8 cellular contexts compared by ENCODE assay signal in the genomic region with DNA sequence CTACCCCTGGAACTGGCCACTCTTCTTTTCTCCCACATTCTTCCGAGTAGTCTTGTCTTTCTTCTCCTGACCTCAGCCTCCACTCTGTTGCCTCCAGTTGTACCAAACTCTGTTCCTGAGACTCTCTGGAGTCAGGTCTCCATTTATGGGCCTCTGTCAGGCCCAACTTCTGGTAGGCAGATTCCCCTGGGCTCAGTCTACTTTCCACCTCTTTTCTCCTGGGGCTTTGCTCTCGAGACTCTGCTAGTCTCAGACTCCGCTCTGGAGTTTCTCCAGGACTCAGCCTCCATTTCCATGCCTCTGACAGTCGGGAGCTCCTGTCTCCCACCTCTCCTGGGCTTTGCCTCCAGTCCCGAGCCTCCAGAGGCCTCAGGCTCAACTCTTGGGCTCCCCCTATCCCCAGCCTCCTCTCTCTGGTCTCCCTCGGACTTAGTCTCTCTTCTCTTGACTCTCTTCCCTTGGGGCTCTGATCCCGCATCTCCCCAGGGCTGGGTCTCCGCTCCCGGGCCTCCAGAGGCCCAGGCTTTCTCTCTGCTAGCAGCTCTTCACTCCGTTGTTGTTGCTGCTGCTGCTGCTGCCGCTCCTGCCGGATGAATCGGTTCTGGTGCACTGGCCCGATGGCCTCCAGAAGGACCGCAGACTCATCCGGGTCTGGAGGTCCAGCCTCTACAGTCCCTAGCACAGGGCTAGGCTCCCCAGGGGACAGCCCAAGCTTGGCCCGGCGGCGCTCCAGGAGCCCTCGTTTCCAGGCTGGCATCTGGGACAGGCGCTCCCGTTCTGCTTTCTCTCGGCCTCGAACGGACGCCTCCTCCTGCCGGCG. TPM values are rescaled to one million over a fixed set of nuclear protein-coding genes. Genes with fewer than 3 reads are reported as not detected.
A peak's percentile ranks its signal among the peaks of the same experiment; 100 is the strongest.
DNase-seq lines count a peak whose midpoint lies in the region; ATAC-seq and TF ChIP-seq lines count a peak whose summit lies in the region.

No MANE protein-coding gene starts in this region.

- DNase-seq in GM06990 (ENCODE audit: extremely low read depth, insufficient read length) (peak; percentile 38), NOMO-1 treated with dmso at 0.1 percent for 144 hours (lab: John Stamatoyannopoulos, UW; ENCODE audit: unreplicated experiment) (peak; percentile 13), breast epithelium (ENCODE audit: low spot score in 2 of 2) (no peak), SKM-1 treated with dmso at 0.1 percent for 144 hours (lab: John Stamatoyannopoulos, UW; ENCODE audit: unreplicated experiment) (no peak), inferior parietal cortex (ENCODE audit: extremely low spot score) (no peak)

- TF ChIP-seq POLR2A in breast epithelium (IDR thresholded peaks at IDR 0.05): no peak

- H3K4me1 ChIP-seq in breast epithelium (peaks cover 16 to 24% of the 10 kb centered on the region in 2 donors), mononuclear cell (ENCODE audit: insufficient read depth, low read length) (peaks cover 45% of the 10 kb centered on the region)

- intact Hi-C loops in breast epithelium (cut with DNase I; ENCODE audit: low total_unique reads): no loop called here

- H3K27me3 ChIP-seq in GM06990 (replicated peaks; ENCODE audit: control insufficient read depth, insufficient read depth, low read length) (no peaks in the 10 kb centered on the region), breast epithelium (no peaks in the 10 kb centered on the region), mononuclear cell (ENCODE audit: insufficient read depth, low read length) (no peaks in the 10 kb centered on the region)

- TF ChIP-seq CTCF in GM06990 (IDR thresholded peaks at IDR 0.05; ENCODE audit: insufficient read depth, low read length, poor library complexity, severe bottlenecking) (peak; percentile 52), breast epithelium (IDR thresholded peaks at IDR 0.05) (no peak)

- no peaks in the 10 kb centered on the region for H3K9me3 ChIP-seq in breast epithelium
- no peaks in the 10 kb centered on the region for H3K9me3 ChIP-seq in mononuclear cell (ENCODE audit: low read depth, low read length)

- peak overlapping the region; percentile 96 to 97 for H3K27ac ChIP-seq in breast epithelium

- peak overlapping the region; percentile 95 for H3K4me3 ChIP-seq in GM06990 (replicated peaks; ENCODE audit: low read depth, low read length)
- peak overlapping the region; percentile 76 to 82 (median 82) for H3K4me3 ChIP-seq in breast epithelium
- peak overlapping the region; percentile 94 for H3K4me3 ChIP-seq in mononuclear cell (ENCODE audit: low read length)

- ATAC-seq in HG03095 (IDR thresholded peaks at IDR 0.05; ENCODE audit: unreplicated experiment) (no peak), GM21619 (IDR thresholded peaks at IDR 0.05; ENCODE audit: unreplicated experiment) (no peak)

- H3K36me3 ChIP-seq in GM06990 (ENCODE audit: control insufficient read depth, insufficient read depth, low read length) (peaks cover 2% of the 10 kb centered on the region; the same call in 1 of the 2 replicates), breast epithelium (no peaks in the 10 kb centered on the region)

RNA-seq across cellular contexts. Expression of a gene that starts 1.1 kb away (rescaled TPM):
- total RNA-seq in breast epithelium (10 to 100 TPM; 18.3 to 41.6 (median 20.0) TPM), mononuclear cell (81.8 TPM)

RNA-seq across cellular contexts. Expression of a gene that starts 5.4 kb away (rescaled TPM):
- total RNA-seq in breast epithelium (1 to 10 TPM; 1.8 to 4.0 (median 2.3) TPM), mononuclear cell (4.5 TPM)

RNA-seq across cellular contexts. Expression of a gene that starts 12.6 kb away (rescaled TPM):
- total RNA-seq in breast epithelium (10 to 100 TPM; 23.5 to 35.3 (median 26.2) TPM), mononuclear cell (8.2 TPM)

RNA-seq across cellular contexts. Expression of a gene that starts 31.7 kb away (rescaled TPM):
- total RNA-seq in breast epithelium (10 to 100 TPM in 2 of 3 donors, 1 to 10 TPM in 1; 8.5 to 14.9 (median 13.4) TPM), mononuclear cell (6.4 TPM)

RNA-seq across cellular contexts. Expression of a gene that starts 34.8 kb away (rescaled TPM):
- total RNA-seq in breast epithelium (100 to 1,000 TPM; 189 to 269 (median 212) TPM), mononuclear cell (99.5 TPM)

Comparison
In these comparisons a context has a peak if more than half of its experiments do, and no peak if none do; other contexts are left out.
1. DNase-seq: peak in GM06990 (single experiment) and NOMO-1 treated with dmso at 0.1 percent for 144 hours (single experiment); none in breast epithelium (0 of 2), SKM-1 treated with dmso at 0.1 percent for 144 hours (single experiment) and inferior parietal cortex (single experiment).
2. Peak in every context shown above with its lines, with median percentiles within 50 percentile points of each other: H3K4me3 ChIP-seq.